ENCODE assay signal across 1 cellular context in genomic region chr2:37885329-37885993, GRCh38.
TF ChIP-seq lines count a peak whose summit lies in the region.

No MANE protein-coding gene starts in this region.

TF ChIP-seq in GM23338, 12 proteins besides CTCF, POLR2A, EP300 and RAD21 (continued from another document):
- no peak for TF ChIP-seq REST (IDR thresholded peaks at IDR 0.05; ENCODE audit: unreplicated experiment)
- no peak for TF ChIP-seq ETS1 (IDR thresholded peaks at IDR 0.05)
- no peak for TF ChIP-seq STAT1 (IDR thresholded peaks at IDR 0.05; ENCODE audit: unreplicated experiment)
